ENCODE assay signal across 27 cellular contexts in the genomic region with DNA sequence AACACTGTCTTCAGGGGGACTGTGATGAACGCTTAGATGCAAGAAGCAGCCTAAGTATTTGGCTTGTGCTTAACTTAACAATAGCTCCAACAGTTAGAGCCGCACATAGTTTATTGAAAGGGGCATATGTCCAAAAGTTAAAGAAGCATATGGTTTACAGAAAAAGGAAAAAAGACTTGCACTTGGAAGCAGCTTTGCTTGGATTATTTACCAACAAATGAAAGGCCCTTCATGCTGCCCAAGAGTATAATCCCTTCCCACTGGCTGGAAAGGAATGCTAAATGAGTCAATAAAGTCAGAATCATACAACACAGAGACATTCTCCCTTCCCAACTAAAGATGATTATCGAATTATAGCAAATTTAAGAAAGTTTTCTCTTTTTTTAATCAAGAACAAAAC.
"Had no signal": no experiment of that assay in that cellular context is flagged by ENCODE, and none has a peak within 500 bp of the region (broad histone marks: within the 10 kb centered on the region; RNA-seq: fewer than 3 reads in every experiment).

No MANE protein-coding gene starts in this region.

- H3K4me1 ChIP-seq: body of pancreas, left lung, lower lobe of right lung, pancreas, prostate gland, testis had no signal

- DNase-seq: activated CD4-positive, alpha-beta T cell treated with anti-CD3 and anti-CD28 coated beads for 4 hours; activated CD4-positive, alpha-beta T cell treated with anti-CD3 and anti-CD28 coated beads, Interleukin-2, amount 50 U/mL, for 4 hours; activated naive CD4-positive, alpha-beta T cell; activated T-cell treated with anti-CD3 and anti-CD28 coated beads for 4 hours; activated T-cell treated with anti-CD3 and anti-CD28 coated beads, Interleukin-2, amount 50 U/mL, for 72 hours; aorta; body of pancreas; effector memory CD8-positive, alpha-beta T cell; erythroblast; foreskin melanocyte; heart right ventricle; left lung; lower lobe of right lung; mesenchymal stem cell; mucosa of descending colon; pancreas; retina; sigmoid colon; stimulated activated CD4-positive, alpha-beta T cell treated with anti-CD3 and anti-CD28 coated beads, Interleukin-15, amount 100 ng/mL, for 24 hours; stimulated activated naive CD4-positive, alpha-beta T cell treated with Interleukin-2 at 50 U/mL for 16 hours; testis; transverse colon had no signal

- H3K36me3 Mint-ChIP-seq: activated naive CD4-positive, alpha-beta T cell treated with anti-CD3 and anti-CD28 coated beads, Interleukin-2, amount 50 U/mL, for 72 hours; natural killer cell treated with Interleukin-12 subunit alpha and Interleukin-12 subunit beta and Interleukin-15 and Interleukin-18, amount 100 ng/mL, for 72 hours had no signal

- ATAC-seq: activated naive CD4-positive, alpha-beta T cell treated with anti-CD3 and anti-CD28 coated beads, Interleukin-2, amount 50 U/mL, for 72 hours; activated T-cell treated with anti-CD3 and anti-CD28 coated beads, Interleukin-2, amount 50 U/mL, for 72 hours; body of pancreas; effector memory CD8-positive, alpha-beta T cell; heart right ventricle; left lung; lower lobe of right lung; mucosa of descending colon; natural killer cell treated with Interleukin-12 subunit alpha and Interleukin-12 subunit beta and Interleukin-15 and Interleukin-18, amount 100 ng/mL, for 72 hours; pancreas had no signal

- H3K9me3 Mint-ChIP-seq: activated naive CD4-positive, alpha-beta T cell treated with anti-CD3 and anti-CD28 coated beads, Interleukin-2, amount 50 U/mL, for 72 hours; activated T-cell treated with anti-CD3 and anti-CD28 coated beads, Interleukin-2, amount 50 U/mL, for 72 hours; natural killer cell treated with Interleukin-12 subunit alpha and Interleukin-12 subunit beta and Interleukin-15 and Interleukin-18, amount 100 ng/mL, for 72 hours had no signal

- H3K4me3 ChIP-seq: body of pancreas, cardiac muscle cell, coronary artery, heart right ventricle, left lung, lower lobe of right lung, mucosa of descending colon, pancreas, prostate gland, sigmoid colon, testis, transverse colon had no signal

- H3K9me3 ChIP-seq: body of pancreas, heart right ventricle, left lung, lower lobe of right lung, mucosa of descending colon, pancreas, prostate gland, sigmoid colon, testis, transverse colon had no signal

- H3K27ac Mint-ChIP-seq: activated naive CD4-positive, alpha-beta T cell treated with anti-CD3 and anti-CD28 coated beads, Interleukin-2, amount 50 U/mL, for 72 hours; activated T-cell treated with anti-CD3 and anti-CD28 coated beads, Interleukin-2, amount 50 U/mL, for 72 hours; effector memory CD8-positive, alpha-beta T cell; natural killer cell treated with Interleukin-12 subunit alpha and Interleukin-12 subunit beta and Interleukin-15 and Interleukin-18, amount 100 ng/mL, for 72 hours had no signal

- H3K27me3 ChIP-seq: body of pancreas, cardiac muscle cell, heart right ventricle, left lung, pancreas, sigmoid colon, testis, transverse colon had no signal

- H3K4me3 Mint-ChIP-seq: activated T-cell treated with anti-CD3 and anti-CD28 coated beads, Interleukin-2, amount 50 U/mL, for 72 hours; effector memory CD8-positive, alpha-beta T cell; natural killer cell treated with Interleukin-12 subunit alpha and Interleukin-12 subunit beta and Interleukin-15 and Interleukin-18, amount 100 ng/mL, for 72 hours had no signal

- H3K27ac ChIP-seq: body of pancreas, cardiac muscle cell, coronary artery, heart right ventricle, left lung, lower lobe of right lung, pancreas, prostate gland, testis had no signal

- H3K36me3 ChIP-seq: cardiac muscle cell, heart right ventricle, left lung, lower lobe of right lung, pancreas, prostate gland, sigmoid colon, transverse colon had no signal
